ENCODE assay signal across 8 cellular contexts in the genomic region with DNA sequence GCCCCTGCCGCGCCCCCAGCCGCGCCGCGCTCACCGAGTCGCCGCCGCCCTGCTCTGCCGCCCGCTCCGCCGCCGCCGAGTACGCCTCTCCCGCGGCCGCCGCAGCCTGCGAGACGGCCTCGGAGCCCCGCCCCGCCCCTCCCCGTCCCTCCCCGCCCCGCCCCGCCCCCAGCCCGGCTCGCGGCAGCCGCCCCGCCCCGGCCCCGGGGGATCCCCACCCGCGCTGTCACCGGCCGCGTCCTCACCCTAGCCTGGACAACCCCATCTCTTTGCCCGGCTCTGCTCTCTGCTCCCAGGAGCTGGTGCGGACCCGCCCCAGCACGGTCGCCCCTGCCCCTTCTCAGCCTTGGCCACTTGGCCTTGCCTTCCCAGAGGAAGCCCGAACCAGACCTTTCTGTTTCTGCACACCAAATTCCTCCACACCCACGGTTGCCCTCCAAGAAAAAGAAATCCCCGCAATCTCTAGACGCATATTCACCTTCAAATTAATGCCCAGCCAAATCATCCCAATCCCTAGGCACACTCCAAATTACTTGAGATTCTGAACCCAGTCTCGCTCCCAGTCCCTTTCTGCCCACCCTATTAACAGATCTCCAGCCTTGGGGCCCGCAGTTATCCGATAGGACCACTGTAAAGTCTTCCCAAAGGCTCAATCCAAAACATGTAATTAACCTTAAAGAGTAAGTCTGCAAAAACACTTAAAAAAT. TPM values are rescaled to one million over a fixed set of nuclear protein-coding genes. Genes with fewer than 3 reads are reported as not detected.
DNase-seq lines count a peak whose midpoint lies in the region; ATAC-seq and TF ChIP-seq lines count a peak whose summit lies in the region.

A gene (minus strand): TSS at position 89 of the 707 bp plus-strand sequence. CDS start 77,715 bp downstream, outside the sequence.

- WGBS in upper lobe of left lung, 2 donors = 15 to 21% methylated on average over 11 to 18 of the region's 54 CpGs

- no peaks in the 10 kb centered on the region for H3K36me3 Mint-ChIP-seq in activated naive CD4-positive, alpha-beta T cell treated with anti-CD3 and anti-CD28 coated beads for 36 hours (ENCODE audit: low read depth)

- H3K9ac ChIP-seq in NT2/D1 (ENCODE audit: insufficient read length, low read depth) = peak within 1 kb of the TSS; percentile 64

- H3K4me1 ChIP-seq in NT2/D1 (ENCODE audit: insufficient read depth, insufficient read length) (peaks cover 4% of the 10 kb centered on the region), upper lobe of left lung (peaks cover 34 to 55% (median 44%) of the 10 kb centered on the region in 4 donors)

- CTCF ChIA-PET in activated naive CD4-positive, alpha-beta T cell treated with anti-CD3 and anti-CD28 coated beads for 36 hours (lab: Charles Lee) = no interaction called here

- H3K9me3 Mint-ChIP-seq in activated naive CD4-positive, alpha-beta T cell treated with anti-CD3 and anti-CD28 coated beads for 36 hours = no peaks in the 10 kb centered on the region

- no peak for TF ChIP-seq EP300 in upper lobe of left lung (IDR thresholded peaks at IDR 0.05)

- H3K27ac Mint-ChIP-seq in activated naive CD4-positive, alpha-beta T cell treated with anti-CD3 and anti-CD28 coated beads for 36 hours = peak within 1 kb of the TSS; percentile 73

- peak; percentile 66 for ATAC-seq in GM18505 (IDR thresholded peaks at IDR 0.05; ENCODE audit: unreplicated experiment)
- peak; percentile 73 for ATAC-seq in HG02798 (IDR thresholded peaks at IDR 0.05; ENCODE audit: poor library complexity, unreplicated experiment)
- peak; percentile 63 to 85 for ATAC-seq in upper lobe of left lung (ENCODE audit: low FRiP score in 2 of 2)

- no peak for TF ChIP-seq CTCF in upper lobe of left lung (IDR thresholded peaks at IDR 0.05)

- no peaks in the 10 kb centered on the region for H3K9me3 ChIP-seq in NT2/D1 (ENCODE audit: insufficient read depth, low read length)
- no peaks in the 10 kb centered on the region for H3K9me3 ChIP-seq in upper lobe of left lung

- H3K4me1 Mint-ChIP-seq in activated naive CD4-positive, alpha-beta T cell treated with anti-CD3 and anti-CD28 coated beads for 36 hours (ENCODE audit: low read depth) = peaks cover 16% of the 10 kb centered on the region

- peak within 1 kb of the TSS; percentile 78 for H3K4me3 Mint-ChIP-seq in activated naive CD4-positive, alpha-beta T cell treated with anti-CD3 and anti-CD28 coated beads for 36 hours

- H3K27me3 Mint-ChIP-seq in activated naive CD4-positive, alpha-beta T cell treated with anti-CD3 and anti-CD28 coated beads for 36 hours (ENCODE audit: low read depth) = peaks cover 57% of the 10 kb centered on the region

- intact Hi-C loops in activated naive CD4-positive, alpha-beta T cell treated with anti-CD3 and anti-CD28 coated beads for 36 hours (cut with micrococcal nuclease) = loop anchor here (1.0 to 5.0 kb wide), 4 partner anchors 41 to 699 kb away; no protein-coding TSS in a partner anchor

- H3K4me3 ChIP-seq in NT2/D1 (ENCODE audit: insufficient read length, low read depth) (peak within 1 kb of the TSS; percentile 49), upper lobe of left lung (peak within 1 kb of the TSS; percentile 55 to 86 (median 68))

- H3K27ac ChIP-seq in upper lobe of left lung = peak within 1 kb of the TSS; percentile 75 to 88 (median 82)

- TF ChIP-seq POLR2A in GM18505 (IDR thresholded peaks at IDR 0.05; ENCODE audit: borderline replicate concordance, extremely low read depth, insufficient read depth, insufficient read length) = no peak
- no peak for TF ChIP-seq POLR2A in upper lobe of left lung (IDR thresholded peaks at IDR 0.05)

- H3K36me3 ChIP-seq in NT2/D1 (ENCODE audit: insufficient read depth, insufficient read length, low read length) = no peaks in the 10 kb centered on the region
- H3K36me3 ChIP-seq in upper lobe of left lung = no peaks in the 10 kb centered on the region

- peaks cover 15% of the 10 kb centered on the region for H3K27me3 ChIP-seq in NT2/D1 (ENCODE audit: insufficient read depth, insufficient read length)
- H3K27me3 ChIP-seq in upper lobe of left lung = no peaks in the 10 kb centered on the region

- no peak for DNase-seq in NT2/D1 (ENCODE audit: low read depth, low spot score)
- peak; percentile 65 for DNase-seq in activated naive CD4-positive, alpha-beta T cell treated with anti-CD3 and anti-CD28 coated beads for 36 hours
- peak; percentile 52 for DNase-seq in glomerular visceral epithelial cell (ENCODE audit: extremely low spot score)
- DNase-seq in occipital lobe (lab: John Stamatoyannopoulos, UW) = peak; percentile 36
- DNase-seq in upper lobe of left lung = peak; percentile 83 to 94
- no peak for DNase-seq in DMS153 (lab: John Stamatoyannopoulos, UW)

RNA-seq across cellular contexts. Expression of the gene that starts here (rescaled TPM):
- total RNA-seq in activated naive CD4-positive, alpha-beta T cell treated with anti-CD3 and anti-CD28 coated beads for 36 hours = 1 to 10 TPM; 1.0 to 1.2 TPM
- total RNA-seq in occipital lobe (230 TPM), upper lobe of left lung (10 to 100 TPM; 14.9 to 23.5 (median 20.5) TPM)

Comparison
In these comparisons a context has a peak if more than half of its experiments do, and no peak if none do; other contexts are left out.
1. DNase-seq: peak in activated naive CD4-positive, alpha-beta T cell treated with anti-CD3 and anti-CD28 coated beads for 36 hours (single experiment), glomerular visceral epithelial cell (single experiment), occipital lobe (single experiment) and upper lobe of left lung (2 of 2); none in NT2/D1 (single experiment) and DMS153 (single experiment).
2. Peak in every context shown above with its lines, with median percentiles within 50 percentile points of each other: ATAC-seq.